Comparison of ENCODE assay signal across 11 cellular contexts in genomic region chr3:105253225-105253624, GRCh38.
DNase-seq lines count a peak whose midpoint lies in the region; ATAC-seq, FAIRE-seq and TF ChIP-seq lines count a peak whose summit lies in the region.
"Had no signal": no experiment of that assay in that cellular context is flagged by ENCODE, and none has a peak within 500 bp of the region (broad histone marks: within the 10 kb centered on the region; RNA-seq: fewer than 3 reads in every experiment).

No MANE protein-coding gene starts in this region.

- H3K36me3 ChIP-seq in HUES48 (ENCODE audit: control insufficient read depth, insufficient read depth, low read length) (no peaks in the 10 kb centered on the region), pancreas (no peaks in the 10 kb centered on the region)
- H3K36me3 ChIP-seq: BLaER1 treated with 17β-estradiol and CSF1 and Interleukin-3, amounts not matched to agents 10 nM and 100 nM; gastrocnemius medialis had no signal

- FAIRE-seq in pancreas (lab: Jason Lieb, UNC) = no peak

- peak; percentile 70 for DNase-seq in NCI-H2029 treated with DMSO at 0.1 percent for 48 hours (lab: John Stamatoyannopoulos, UW)
- DNase-seq in astrocyte of the cerebellum (ENCODE audit: low read depth) = peak; percentile 48
- peak in 1 of 6 donors; percentile 16 for DNase-seq in pancreas
- DNase-seq in kidney glomerular epithelial cell (lab: John Stamatoyannopoulos, UW) = no peak
- DNase-seq: gastrocnemius medialis, NCI-H526, T-helper 1 cell had no signal

- H3K27me3 ChIP-seq in HUES48 (ENCODE audit: control insufficient read depth, insufficient read depth, low read length) = no peaks in the 10 kb centered on the region
- H3K27me3 ChIP-seq in pancreas = no peaks in the 10 kb centered on the region
- H3K27me3 ChIP-seq: BLaER1 treated with 17β-estradiol and CSF1 and Interleukin-3, amounts not matched to agents 10 nM and 100 nM; gastrocnemius medialis had no signal

- H3K9ac ChIP-seq in HUES48 (ENCODE audit: low read depth, low read length) = no peak overlapping the region
- H3K9ac ChIP-seq: BLaER1 treated with 17β-estradiol and CSF1 and Interleukin-3, amounts not matched to agents 10 nM and 100 nM had no signal

- H3K9me3 ChIP-seq in HUES48 (ENCODE audit: control insufficient read depth, insufficient read depth, low read length) (peaks cover 8% of the 10 kb centered on the region; the same call in 1 of the 2 replicates), pancreas (no peaks in the 10 kb centered on the region)
- H3K9me3 ChIP-seq: gastrocnemius medialis had no signal

- peak overlapping the region; percentile 22 for H3K27ac ChIP-seq in HUES48 (ENCODE audit: low read depth, low read length)
- H3K27ac ChIP-seq in pancreas = no peak overlapping the region
- H3K27ac ChIP-seq: BLaER1 treated with 17β-estradiol and CSF1 and Interleukin-3, amounts not matched to agents 10 nM and 100 nM; gastrocnemius medialis had no signal

- H3K4me1 ChIP-seq in HUES48 (ENCODE audit: control insufficient read depth, insufficient read depth, low read length) (peaks cover 15% of the 10 kb centered on the region), pancreas (peaks cover 3 to 8% (median 4%) of the 10 kb centered on the region in 3 donors)
- H3K4me1 ChIP-seq: BLaER1 treated with 17β-estradiol and CSF1 and Interleukin-3, amounts not matched to agents 10 nM and 100 nM; gastrocnemius medialis had no signal

- intact Hi-C loops in pancreas (cut with DNase I) = no loop called here

- 7 to 11% methylated on average over 3 of the region's 3 CpGs for WGBS in pancreas, 2 donors

- ATAC-seq in pancreas (peak; percentile 46 to 80 (median 79)), GM19463 (IDR thresholded peaks at IDR 0.05; ENCODE audit: unreplicated experiment) (no peak), GM18520 (IDR thresholded peaks at IDR 0.05; ENCODE audit: unreplicated experiment) (no peak)
- ATAC-seq: gastrocnemius medialis had no signal

- no peak overlapping the region for H3K4me3 ChIP-seq in HUES48 (ENCODE audit: low read depth, low read length)
- no peak overlapping the region for H3K4me3 ChIP-seq in astrocyte of the cerebellum (ENCODE audit: low read depth, low read length)
- H3K4me3 ChIP-seq in pancreas = no peak overlapping the region
- H3K4me3 ChIP-seq: BLaER1 treated with 17β-estradiol and CSF1 and Interleukin-3, amounts not matched to agents 10 nM and 100 nM; gastrocnemius medialis had no signal

- in situ Hi-C loops in astrocyte of the cerebellum (cut with HindIII; ENCODE audit: low sequenced_read_pairs) = no loop called here

- TF ChIP-seq CTCF in astrocyte of the cerebellum (IDR thresholded peaks at IDR 0.05; ENCODE audit: low read depth, low read length, missing control alignments) (no peak), pancreas (IDR thresholded peaks at IDR 0.05) (no peak)

Comparison
In these comparisons a context has a peak if more than half of its experiments do, and no peak if none do; other contexts are left out.
1. ATAC-seq: peak in pancreas (4 of 4); none in GM19463 (single experiment) and GM18520 (single experiment).